ENCODE assay signal across 27 cellular contexts in genomic region chr16:88908307-88908706, GRCh38. TPM values are rescaled to one million over a fixed set of nuclear protein-coding genes. Genes with fewer than 3 reads are reported as not detected.
"Had no signal": no experiment of that assay in that cellular context is flagged by ENCODE, and none has a peak within 500 bp of the region (broad histone marks: within the 10 kb centered on the region; RNA-seq: fewer than 3 reads in every experiment).

No MANE protein-coding gene starts in this region.

- H3K9me3 Mint-ChIP-seq: natural killer cell treated with Interleukin-12 subunit alpha and Interleukin-12 subunit beta and Interleukin-15 and Interleukin-18, amount 100 ng/mL, for 72 hours; neural progenitor cell; stimulated activated memory B cell treated with anti-CD40 and anti-IgM and Interleukin-4, amounts not matched to agents 10 μg/mL and 1 μg/mL and 100 μg/mL, for 72 hours; stimulated activated naive CD8-positive, alpha-beta T cell treated with anti-CD3 and anti-CD28 coated beads, Interleukin-15, Interleukin-2, amounts not matched to agents 100 ng/mL and 50 ng/mL, for 24 hours had no signal

- H3K36me3 Mint-ChIP-seq: natural killer cell treated with Interleukin-12 subunit alpha and Interleukin-12 subunit beta and Interleukin-15 and Interleukin-18, amount 100 ng/mL, for 72 hours; neural progenitor cell had no signal

- H3K27ac Mint-ChIP-seq: natural killer cell treated with Interleukin-12 subunit alpha and Interleukin-12 subunit beta and Interleukin-15 and Interleukin-18, amount 100 ng/mL, for 72 hours; progenitor cell of endocrine pancreas; stimulated activated memory B cell treated with anti-CD40 and anti-IgM and Interleukin-4, amounts not matched to agents 10 μg/mL and 1 μg/mL and 100 μg/mL, for 72 hours; stimulated activated naive CD8-positive, alpha-beta T cell treated with anti-CD3 and anti-CD28 coated beads, Interleukin-15, Interleukin-2, amounts not matched to agents 100 ng/mL and 50 ng/mL, for 24 hours had no signal

- H3K4me3 ChIP-seq: esophagus muscularis mucosa, gastroesophageal sphincter, hepatocyte, lung, neural progenitor cell, pancreas, spleen, tibial artery had no signal

- FAIRE-seq: endometrium, pancreas had no signal

- H2AFZ ChIP-seq: hepatocyte, neural progenitor cell had no signal

- H3K4me3 Mint-ChIP-seq: natural killer cell treated with Interleukin-12 subunit alpha and Interleukin-12 subunit beta and Interleukin-15 and Interleukin-18, amount 100 ng/mL, for 72 hours; neural progenitor cell; stimulated activated memory B cell treated with anti-CD40 and anti-IgM and Interleukin-4, amounts not matched to agents 10 μg/mL and 1 μg/mL and 100 μg/mL, for 72 hours; stimulated activated naive CD8-positive, alpha-beta T cell treated with anti-CD3 and anti-CD28 coated beads, Interleukin-15, Interleukin-2, amounts not matched to agents 100 ng/mL and 50 ng/mL, for 24 hours had no signal

- H3K27me3 Mint-ChIP-seq: progenitor cell of endocrine pancreas; stimulated activated memory B cell treated with anti-CD40 and anti-IgM and Interleukin-4, amounts not matched to agents 10 μg/mL and 1 μg/mL and 100 μg/mL, for 72 hours; stimulated activated naive CD8-positive, alpha-beta T cell treated with anti-CD3 and anti-CD28 coated beads, Interleukin-15, Interleukin-2, amounts not matched to agents 100 ng/mL and 50 ng/mL, for 24 hours had no signal

- H3K27ac ChIP-seq: epithelial cell of prostate, hepatocyte, neural progenitor cell, pancreas, spleen, tibial artery had no signal

- ATAC-seq: gastroesophageal sphincter; natural killer cell treated with Interleukin-12 subunit alpha and Interleukin-12 subunit beta and Interleukin-15 and Interleukin-18, amount 100 ng/mL, for 72 hours; sciatic nerve; stimulated activated memory B cell treated with anti-CD40 and anti-IgM and Interleukin-4, amounts not matched to agents 10 μg/mL and 1 μg/mL and 100 μg/mL, for 72 hours had no signal

- H3K36me3 ChIP-seq: esophagus muscularis mucosa, gastroesophageal sphincter, neural progenitor cell, pancreas, tibial artery had no signal

- H3K4me2 ChIP-seq: hepatocyte, neural progenitor cell had no signal

- H3K9ac ChIP-seq: neural progenitor cell had no signal

- H3K27me3 ChIP-seq: hepatocyte, neural progenitor cell, pancreas, spleen had no signal

- H3K9me3 ChIP-seq: esophagus muscularis mucosa, gastroesophageal sphincter, pancreas, spleen, tibial artery had no signal

- DNase-seq: effector memory CD4-positive, alpha-beta T cell; glutamatergic neuron; midbrain; occipital lobe; pancreas; spleen; stimulated activated CD4-positive, alpha-beta T cell treated with anti-CD3 and anti-CD28 coated beads, Interleukin-15, amount 100 ng/mL, for 24 hours; stimulated activated CD4-positive, alpha-beta T cell treated with anti-CD3 and anti-CD28 coated beads, Interleukin-1b, Interleukin-23, amount 100 ng/mL, for 48 hours; stimulated activated CD4-positive, alpha-beta T cell treated with anti-CD3 and anti-CD28 coated beads, Interleukin-4, amount 100 ng/mL, for 24 hours; tibial artery had no signal

RNA-seq across cellular contexts. Expression of gene PABPN1L, which starts 41.8 kb away (rescaled TPM):
- total RNA-seq: esophagus muscularis mucosa; fibroblast of villous mesenchyme; hepatocyte; kidney epithelial cell; lung; natural killer cell treated with Interleukin-12 subunit alpha and Interleukin-12 subunit beta and Interleukin-15 and Interleukin-18, amount 100 ng/mL, for 72 hours; occipital lobe; renal cortical epithelial cell; sciatic nerve; skeletal muscle tissue; ureter had no signal
- polyA plus RNA-seq: hepatocyte had no signal
